In the genomic region with DNA sequence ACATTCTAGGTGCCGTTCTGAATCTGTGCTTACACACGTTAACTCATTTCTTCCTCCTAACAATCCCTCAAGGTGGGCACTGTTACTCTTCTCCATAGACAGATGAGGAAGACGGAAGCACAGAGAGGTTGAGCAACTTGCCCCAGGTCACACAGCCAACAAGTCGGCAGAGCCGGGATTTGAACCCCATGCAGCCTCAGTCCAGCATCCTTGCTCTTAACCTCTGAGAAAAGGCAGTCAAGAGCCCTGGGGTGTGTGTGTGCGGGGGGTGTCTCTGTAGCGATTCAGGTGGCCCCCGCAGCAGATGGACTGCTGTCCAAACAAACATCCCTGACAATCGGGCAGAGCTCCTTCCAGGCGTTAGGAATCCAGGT, we compare ENCODE assay signal across 20 cellular contexts. TPM values are rescaled to one million over a fixed set of nuclear protein-coding genes. Genes with fewer than 3 reads are reported as not detected.
DNase-seq lines count a peak whose midpoint lies in the region; ATAC-seq, FAIRE-seq and TF ChIP-seq lines count a peak whose summit lies in the region.
"Had no signal": no experiment of that assay in that cellular context is flagged by ENCODE, and none has a peak within 500 bp of the region (broad histone marks: within the 10 kb centered on the region; RNA-seq: fewer than 3 reads in every experiment).

No MANE protein-coding gene starts in this region.

- no peak overlapping the region for H2BK12ac ChIP-seq in neuronal stem cell (ENCODE audit: low read length)

- H3K79me1 ChIP-seq in neuronal stem cell (ENCODE audit: low read depth, low read length), result peaks cover 25% of the 10 kb centered on the region

- peaks cover 24% of the 10 kb centered on the region for H3K27me3 Mint-ChIP-seq in glutamatergic neuron (ENCODE audit: unreplicated experiment)
- H3K27me3 Mint-ChIP-seq in naive thymus-derived CD4-positive, alpha-beta T cell, result peaks cover 42 to 51% (median 49%) of the 10 kb centered on the region in 5 donors

- no peak overlapping the region for H2BK15ac ChIP-seq in neuronal stem cell (ENCODE audit: low read length)

- H3K36me3 Mint-ChIP-seq in glutamatergic neuron (ENCODE audit: unreplicated experiment), result peaks cover 4% of the 10 kb centered on the region
- peaks cover 0 to 8% (median 0%) of the 10 kb centered on the region in 5 donors for H3K36me3 Mint-ChIP-seq in naive thymus-derived CD4-positive, alpha-beta T cell
- H3K36me3 Mint-ChIP-seq: CD8-positive, alpha-beta T cell had no signal

- H3K14ac ChIP-seq in neuronal stem cell (ENCODE audit: low read length), result no peak overlapping the region

- H3K4me2 ChIP-seq in K562 (ENCODE audit: insufficient read depth, low read length) (no peak overlapping the region), neuronal stem cell (ENCODE audit: insufficient read depth, low read length, poor library complexity, severe bottlenecking) (no peak overlapping the region)

- no peak overlapping the region for H4K91ac ChIP-seq in neuronal stem cell (ENCODE audit: low read depth, low read length, poor library complexity)

- H3K9ac ChIP-seq in K562 (ENCODE audit: insufficient read depth in 1 of 2, low read depth in 2 of 2, low read length in 2 of 2) (no peak overlapping the region; a peak in 1 of 4 replicates), neuronal stem cell (ENCODE audit: low read depth, low read length, poor library complexity) (no peak overlapping the region)
- H3K9ac ChIP-seq: BLaER1 treated with 17β-estradiol and CSF1 and Interleukin-3, amounts not matched to agents 10 nM and 100 nM; GM23248 had no signal

- no peak for FAIRE-seq in K562 (lab: Jason Lieb, UNC)
- FAIRE-seq: A204.1, H54 had no signal

- no peak overlapping the region for H2BK5ac ChIP-seq in neuronal stem cell (ENCODE audit: low read length)

- no peaks in the 10 kb centered on the region for H3K9me1 ChIP-seq in K562 (ENCODE audit: control insufficient read depth, insufficient read depth, low read length)

- CTCF ChIA-PET in HEK293 (lab: Yijun Ruan, JAX) (interaction anchor here (0.6 kb wide), 2 partner anchors 34 to 336 kb away, joined by 4 to 5 read pairs; no protein-coding TSS in a partner anchor), K562 (lab: Yijun Ruan, JAX; ENCODE audit: low intra/inter-chr PET ratio) (no interaction called here)
- CTCF ChIA-PET in naive thymus-derived CD4-positive, alpha-beta T cell (lab: Charles Lee), result no interaction called here

- H3K27ac ChIP-seq in HEK293 (ENCODE audit: extremely low read depth, low read depth, low read length) (no peak overlapping the region), K562 (ENCODE audit: extremely low read depth, low read depth, low read length) (no peak overlapping the region), neuronal stem cell (replicated peaks; ENCODE audit: low read length) (no peak overlapping the region)
- no peak overlapping the region for H3K27ac ChIP-seq in naive thymus-derived CD4-positive, alpha-beta T cell (ENCODE audit: low read depth, low read length)
- H3K27ac ChIP-seq: BLaER1 treated with 17β-estradiol and CSF1 and Interleukin-3, amounts not matched to agents 10 nM and 100 nM; GM23248; HL-60 had no signal

- BruUV-seq in K562 (replicated peaks; lab: Mats Ljungman, UMichigan), result no TSS peak

- DNase-seq in K562 (ENCODE audit: extremely low read depth in 1 of 4, low spot score in 3 of 4), result no peak
- DNase-seq in glutamatergic neuron, result no peak
- no peak for DNase-seq in neuronal stem cell (ENCODE audit: low spot score)
- no peak for DNase-seq in iPS-NIHi11 (ENCODE audit: low spot score)
- no peak for DNase-seq in naive thymus-derived CD4-positive, alpha-beta T cell
- DNase-seq: Calu3; CD8-positive, alpha-beta T cell; DMS79 treated with DMSO at 0.1 percent for 48 hours; GF-D8; GM23248; HCEC 1CT; HFFc6; IMR-90; KBM-7 had no signal

- TF ChIP-seq RAD21 in K562 (CRISPR knock-in tag; conservative IDR thresholded peaks at IDR 0.05 in 1 of 2, IDR thresholded peaks at IDR 0.05 in 1 of 2), result no peak

- in situ Hi-C loops in K562 (cut with MboI), result no loop called here

- H3K27me3 ChIP-seq in K562 (ENCODE audit: control insufficient read depth in 2 of 2, insufficient read depth in 2 of 2, low read length in 2 of 2) (peaks cover 18 to 43% of the 10 kb centered on the region in 2 experiments), neuronal stem cell (ENCODE audit: control insufficient read depth in 3 of 3, insufficient read depth in 3 of 3, low read depth in 1 of 3, low read length in 3 of 3) (no peaks in the 10 kb centered on the region)
- peaks cover 0 to 7% of the 10 kb centered on the region in 2 donors for H3K27me3 ChIP-seq in naive thymus-derived CD4-positive, alpha-beta T cell (ENCODE audit: control insufficient read depth in 2 of 2, insufficient read depth in 2 of 2, low read length in 2 of 2)

- WGBS in K562 (ENCODE audit: insufficient coverage, low coverage, missing lambda C conversion rate), result 33% methylated on average over 10 of the region's 10 CpGs
- no CpG with 5 or more reads among the region's 10 CpGs for WGBS in neuronal stem cell (ENCODE audit: extremely low coverage in 2 of 2, insufficient read length in 2 of 2, insufficient replicate concordance in 1 of 2), 2 donors

- POLR2A ChIA-PET in HEK293 (lab: Yijun Ruan, JAX) (interaction anchor here (1.1 kb wide), 1 partner anchor 288 kb away, joined by 3 read pairs; the partner anchor contains the start of genes SAFB and SAFB2), K562 (lab: Yijun Ruan, JAX) (interaction anchor here (0.8 to 1.4 kb wide), 2 partner anchors 9 to 11 kb away, joined by 5 to 6 read pairs; no protein-coding TSS in a partner anchor)
- POLR2A ChIA-PET in naive thymus-derived CD4-positive, alpha-beta T cell (lab: Charles Lee), result no interaction called here

- H3K36me3 ChIP-seq in HEK293 (ENCODE audit: control insufficient read depth in 2 of 2, insufficient read depth in 1 of 2, low read length in 2 of 2), result no peaks in the 10 kb centered on the region
- no peaks in the 10 kb centered on the region for H3K36me3 ChIP-seq in K562 (ENCODE audit: control insufficient read depth, insufficient read depth, low read length)
- H3K36me3 ChIP-seq in neuronal stem cell (replicated peaks in 1 of 2; ENCODE audit: control insufficient read depth in 2 of 2, insufficient read depth in 2 of 2, low read length in 2 of 2), result peaks cover 18 to 49% of the 10 kb centered on the region in 2 donors
- no peaks in the 10 kb centered on the region for H3K36me3 ChIP-seq in naive thymus-derived CD4-positive, alpha-beta T cell (ENCODE audit: control insufficient read depth in 2 of 3, insufficient read depth in 3 of 3, low read length in 3 of 3)
- H3K36me3 ChIP-seq: BLaER1 treated with 17β-estradiol and CSF1 and Interleukin-3, amounts not matched to agents 10 nM and 100 nM had no signal

- H3K4me1 Mint-ChIP-seq in glutamatergic neuron (ENCODE audit: low read depth, unreplicated experiment), result peaks cover 32% of the 10 kb centered on the region
- H3K4me1 Mint-ChIP-seq in naive thymus-derived CD4-positive, alpha-beta T cell, result peaks cover 7 to 23% (median 20%) of the 10 kb centered on the region in 7 donors

- TF ChIP-seq EP300 in K562 (IDR thresholded peaks at IDR 0.05; ENCODE audit: low read length), result no peak

- peaks cover 6% of the 10 kb centered on the region; the same call in 1 of the 2 replicates for H4K20me1 ChIP-seq in K562 (replicated peaks; ENCODE audit: control insufficient read depth, insufficient read depth, low read length)

- H3K4me3 ChIP-seq in HEK293 (ENCODE audit: low read depth, low read length), result no peak overlapping the region
- H3K4me3 ChIP-seq in K562, result no peak overlapping the region
- H3K4me3 ChIP-seq in neuronal stem cell (ENCODE audit: low read length in 2 of 2), result no peak overlapping the region
- H3K4me3 ChIP-seq in naive thymus-derived CD4-positive, alpha-beta T cell (ENCODE audit: low read length), result no peak overlapping the region
- H3K4me3 ChIP-seq: BLaER1 treated with 17β-estradiol and CSF1 and Interleukin-3, amounts not matched to agents 10 nM and 100 nM; GM23248 had no signal

- TF ChIP-seq CTCF in HEK293 (tag by site-specific recombination; IDR thresholded peaks at IDR 0.05) (no peak), K562 (IDR thresholded peaks at IDR 0.05 in 2 of 3, conservative IDR thresholded peaks at IDR 0.05 in 1 of 3; ENCODE audit: insufficient read depth in 2 of 3, low read depth in 1 of 3, low read length in 3 of 3) (no peak), glutamatergic neuron (IDR thresholded peaks at IDR 0.05; ENCODE audit: partially characterized antibody, unreplicated experiment) (no peak)

- H3K4me3 Mint-ChIP-seq in glutamatergic neuron (ENCODE audit: unreplicated experiment), result no peak overlapping the region
- no peak overlapping the region for H3K4me3 Mint-ChIP-seq in naive thymus-derived CD4-positive, alpha-beta T cell
- H3K4me3 Mint-ChIP-seq: CD8-positive, alpha-beta T cell; HFFc6 had no signal

- TF ChIP-seq POLR2A in K562 (conservative IDR thresholded peaks at IDR 0.05), result no peak

- intact Hi-C loops in K562 (cut with micrococcal nuclease), result no loop called here
- intact Hi-C loops in naive thymus-derived CD4-positive, alpha-beta T cell (cut with micrococcal nuclease), result no loop called here

- H3K4me1 ChIP-seq in HEK293 (ENCODE audit: control insufficient read depth, insufficient read depth, low read length), result no peaks in the 10 kb centered on the region; the same call in 1 of the 2 replicates
- peaks cover 0 to 31% of the 10 kb centered on the region in 2 experiments; a peak in 3 of 5 replicates for H3K4me1 ChIP-seq in K562 (replicated peaks in 1 of 2; ENCODE audit: control insufficient read depth in 2 of 2, insufficient read depth in 2 of 2, low read length in 2 of 2)
- H3K4me1 ChIP-seq in neuronal stem cell (ENCODE audit: control insufficient read depth in 2 of 2, insufficient read depth in 1 of 2, low read depth in 1 of 2, low read length in 2 of 2), result peaks cover 18 to 20% of the 10 kb centered on the region in 2 donors
- H3K4me1 ChIP-seq in naive thymus-derived CD4-positive, alpha-beta T cell (ENCODE audit: control insufficient read depth in 2 of 2, insufficient read depth in 2 of 2, low read length in 2 of 2), result peaks cover 0 to 5% of the 10 kb centered on the region in 2 donors

- H2BK120ac ChIP-seq in neuronal stem cell (ENCODE audit: low read depth, low read length), result no peak overlapping the region

- H3K27ac Mint-ChIP-seq in glutamatergic neuron (ENCODE audit: unreplicated experiment), result peak overlapping the region; percentile 55
- H3K27ac Mint-ChIP-seq in naive thymus-derived CD4-positive, alpha-beta T cell, result no peak overlapping the region
- H3K27ac Mint-ChIP-seq: CD8-positive, alpha-beta T cell; HFFc6 had no signal

- no peak overlapping the region for H3K23ac ChIP-seq in neuronal stem cell (ENCODE audit: low read depth, low read length, poor library complexity)

- peaks cover 18% of the 10 kb centered on the region for H3K9me3 Mint-ChIP-seq in glutamatergic neuron (ENCODE audit: unreplicated experiment)
- peaks cover 0 to 3% (median 0%) of the 10 kb centered on the region in 11 donors for H3K9me3 Mint-ChIP-seq in naive thymus-derived CD4-positive, alpha-beta T cell
- H3K9me3 Mint-ChIP-seq: CD8-positive, alpha-beta T cell; HFFc6 had no signal

- H3K4ac ChIP-seq in neuronal stem cell (ENCODE audit: low read length), result no peak overlapping the region

- H3K79me2 ChIP-seq in K562 (ENCODE audit: control insufficient read depth, insufficient read depth, low read length), result no peaks in the 10 kb centered on the region

- no peak overlapping the region for H3K18ac ChIP-seq in neuronal stem cell (ENCODE audit: low read length)

- no peak for ATAC-seq in K562
- ATAC-seq in GM18858 (IDR thresholded peaks at IDR 0.05; ENCODE audit: unreplicated experiment), result no peak
- no peak for ATAC-seq in naive thymus-derived CD4-positive, alpha-beta T cell
- ATAC-seq: CD8-positive, alpha-beta T cell had no signal

- H2AK5ac ChIP-seq in neuronal stem cell (ENCODE audit: low read depth, low read length), result no peak overlapping the region

- H4K8ac ChIP-seq in neuronal stem cell (ENCODE audit: low read depth, low read length), result no peak overlapping the region

- no peaks in the 10 kb centered on the region for H3K9me3 ChIP-seq in HEK293 (ENCODE audit: control insufficient read depth, insufficient read depth, low read depth, low read length)
- no peaks in the 10 kb centered on the region for H3K9me3 ChIP-seq in K562 (replicated peaks; ENCODE audit: control insufficient read depth, insufficient read depth, low read depth, low read length)
- no peaks in the 10 kb centered on the region for H3K9me3 ChIP-seq in neuronal stem cell (replicated peaks in 1 of 2; ENCODE audit: control insufficient read depth in 2 of 2, insufficient read depth in 1 of 2, low read depth in 1 of 2, low read length in 2 of 2)
- H3K9me3 ChIP-seq in naive thymus-derived CD4-positive, alpha-beta T cell (ENCODE audit: control insufficient read depth in 2 of 3, low read length in 3 of 3), result no peaks in the 10 kb centered on the region
- H3K9me3 ChIP-seq: BLaER1 treated with 17β-estradiol and CSF1 and Interleukin-3, amounts not matched to agents 10 nM and 100 nM had no signal

- H2AFZ ChIP-seq in K562 (ENCODE audit: low read depth, low read length), result no peak overlapping the region
- no peak overlapping the region for H2AFZ ChIP-seq in neuronal stem cell (ENCODE audit: low read length)
- H2AFZ ChIP-seq: GM23248 had no signal

RNA-seq across cellular contexts. Expression of gene PTPRS, which starts 6.3 kb away (rescaled TPM):
- total RNA-seq in K562 (2011; cell fraction: chromatin; rRNA removed; ENCODE audit: low replicate concordance), result 79.8 and 180 TPM in 2 replicates
- 97.4 and 130 TPM in 2 replicates for total RNA-seq in K562 (2011; cell fraction: nucleolus; rRNA removed)
- total RNA-seq in K562 (2011; cell fraction: nucleoplasm; rRNA removed), result 85.8 and 89.2 TPM in 2 replicates
- 26.4 and 28.0 TPM in 2 replicates for total RNA-seq in K562 (2014; rRNA removed)
- total RNA-seq in K562 (2014; rRNA removed; fragmentation: Illumina TruSeq; extraction: Trizol), result 6.1 and 6.7 TPM in 2 replicates
- total RNA-seq in K562 (2015; rRNA removed; fragmentation: Illumina TruSeq; extraction: Trizol), result 14.1 and 15.1 TPM in 2 replicates
- 45.2 and 49.4 TPM in 2 replicates for total RNA-seq in K562 (2021)
- polyA plus RNA-seq in K562 (2011; rRNA removed), result 14.9 and 17.4 TPM in 2 replicates
- 14.3 and 32.7 TPM in 2 replicates for polyA plus RNA-seq in K562 (2011; cell fraction: cytosol; rRNA removed)
- 54.1 and 106 TPM in 2 replicates for polyA plus RNA-seq in K562 (2011; cell fraction: nucleus; rRNA removed)
- 23.1 and 29.5 TPM in 2 replicates for polyA plus RNA-seq in K562 (2012)
- polyA plus RNA-seq in K562 (2014; fragmentation: Illumina TruSeq; extraction: Trizol), result 8.3 and 10.7 TPM in 2 replicates
- 1 to 10 TPM; 1.1 to 1.2 TPM for polyA plus RNA-seq in K562 (2014; fragmentation: Nextera tagmentation; extraction: Ambion mirVana)
- 26.9 and 27.4 TPM in 2 replicates for polyA plus RNA-seq in K562 (2014; rRNA removed)
- 11.5 and 28.9 TPM in 2 replicates for polyA minus RNA-seq in K562 (2011; rRNA and poly(A)+ RNA removed)
- 41.9 and 44.2 TPM in 2 replicates for polyA minus RNA-seq in K562 (2011; cell fraction: cytosol; rRNA and poly(A)+ RNA removed)
- polyA minus RNA-seq in K562 (2011; cell fraction: nucleus; rRNA and poly(A)+ RNA removed), result 27.2 and 33.5 TPM in 2 replicates
- total RNA-seq in glutamatergic neuron (ENCODE audit: unreplicated experiment), result 1,064 TPM
- 162 TPM for polyA plus RNA-seq in neuronal stem cell (2013, experiment 1 of 2)
- 172 TPM for polyA plus RNA-seq in neuronal stem cell (2013, experiment 2 of 2)
- 1 to 10 TPM in 4 of 5 experiments, not detected in 1; 2.5 to 9.3 (median 5.0) TPM for total RNA-seq in naive thymus-derived CD4-positive, alpha-beta T cell
- polyA plus RNA-seq in naive thymus-derived CD4-positive, alpha-beta T cell, result 1 to 10 TPM in 1 of 2 donors, under 1 TPM in 1; 0.51 to 2.0 TPM
